Comparison of ENCODE assay signal across 24 cellular contexts in the genomic region with DNA sequence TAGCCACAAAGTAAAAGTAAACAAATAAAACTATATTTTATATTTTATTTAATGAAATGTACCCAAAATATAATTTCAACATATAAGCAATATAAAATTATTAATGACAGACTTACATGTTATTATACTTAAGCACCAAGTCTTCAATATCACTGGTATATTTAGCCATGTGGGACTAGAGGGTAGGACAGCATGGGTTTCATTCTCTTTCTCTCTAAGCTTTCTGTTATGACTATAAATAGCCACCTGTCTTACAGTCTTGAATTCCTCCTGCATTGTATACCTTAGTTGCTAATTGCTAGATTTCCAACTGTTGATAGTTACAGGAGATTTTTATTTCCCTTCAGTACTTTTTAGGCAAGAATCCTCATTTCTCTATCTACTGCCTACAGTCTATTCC.
"Had no signal": no experiment of that assay in that cellular context is flagged by ENCODE, and none has a peak within 500 bp of the region (broad histone marks: within the 10 kb centered on the region; RNA-seq: fewer than 3 reads in every experiment).

No MANE protein-coding gene starts in this region.

- H3K4me1 ChIP-seq: pancreas, prostate gland, right lobe of liver, sigmoid colon, tibial nerve, upper lobe of left lung, vagina had no signal

- H3K9me3 ChIP-seq: neutrophil, pancreas, prostate gland, right lobe of liver, sigmoid colon, stomach, thoracic aorta, thyroid gland, tibial nerve, upper lobe of left lung, vagina had no signal

- H3K36me3 ChIP-seq: neutrophil, pancreas, prostate gland, right lobe of liver, sigmoid colon, stomach, thoracic aorta, thyroid gland, tibial nerve, upper lobe of left lung, vagina had no signal

- H3K27ac ChIP-seq: neutrophil, pancreas, prostate gland, right lobe of liver, sigmoid colon, stomach, thoracic aorta, tibial nerve, upper lobe of left lung, vagina had no signal

- H3K27me3 ChIP-seq: pancreas, right lobe of liver, sigmoid colon, stomach, thyroid gland, tibial nerve, upper lobe of left lung, vagina had no signal

- ATAC-seq: naive thymus-derived CD4-positive, alpha-beta T cell; natural killer cell; pancreas; right cardiac atrium; right lobe of liver; stimulated activated effector memory CD8-positive, alpha-beta T cell treated with anti-CD3 and anti-CD28 coated beads, Interleukin-12 subunit alpha, Interleukin-12 subunit beta, amount 100 ng/mL, for 72 hours; stimulated activated naive B cell treated with anti-CD40 and anti-IgM and Interleukin-4, amounts not matched to agents 10 μg/mL and 1 μg/mL and 100 μg/mL, for 72 hours had no signal

- DNase-seq: naive thymus-derived CD4-positive, alpha-beta T cell; natural killer cell; nucleus accumbens; pancreas; right cardiac atrium; right lobe of liver; sigmoid colon; small intestine; stimulated activated CD4-positive, alpha-beta T cell treated with anti-CD3 and anti-CD28 coated beads, Interleukin-15, amount 100 ng/mL, for 24 hours; stimulated activated CD4-positive, alpha-beta T cell treated with anti-CD3 and anti-CD28 coated beads, Interleukin-2, amount 100 ng/mL, for 24 hours; stimulated activated CD4-positive, alpha-beta T cell treated with anti-CD3 and anti-CD28 coated beads, Interleukin-2, amount 100 ng/mL, for 48 hours; stimulated activated CD4-positive, alpha-beta T cell treated with anti-CD3 and anti-CD28 coated beads, Interleukin-4, amount 100 ng/mL, for 24 hours; stimulated activated naive B cell treated with anti-CD40 and anti-IgM and Interleukin-4, amounts not matched to agents 10 μg/mL and 1 μg/mL and 100 μg/mL, for 72 hours; stimulated activated naive CD4-positive, alpha-beta T cell treated with Interleukin-2 at 50 U/mL for 16 hours; stomach; trophoblast cell; upper lobe of left lung had no signal

- H3K4me3 ChIP-seq: pancreas, prostate gland, right lobe of liver, sigmoid colon, stomach, thoracic aorta, thyroid gland, tibial nerve, upper lobe of left lung, vagina had no signal
